ENCODE assay signal across 8 cellular contexts in the genomic region with DNA sequence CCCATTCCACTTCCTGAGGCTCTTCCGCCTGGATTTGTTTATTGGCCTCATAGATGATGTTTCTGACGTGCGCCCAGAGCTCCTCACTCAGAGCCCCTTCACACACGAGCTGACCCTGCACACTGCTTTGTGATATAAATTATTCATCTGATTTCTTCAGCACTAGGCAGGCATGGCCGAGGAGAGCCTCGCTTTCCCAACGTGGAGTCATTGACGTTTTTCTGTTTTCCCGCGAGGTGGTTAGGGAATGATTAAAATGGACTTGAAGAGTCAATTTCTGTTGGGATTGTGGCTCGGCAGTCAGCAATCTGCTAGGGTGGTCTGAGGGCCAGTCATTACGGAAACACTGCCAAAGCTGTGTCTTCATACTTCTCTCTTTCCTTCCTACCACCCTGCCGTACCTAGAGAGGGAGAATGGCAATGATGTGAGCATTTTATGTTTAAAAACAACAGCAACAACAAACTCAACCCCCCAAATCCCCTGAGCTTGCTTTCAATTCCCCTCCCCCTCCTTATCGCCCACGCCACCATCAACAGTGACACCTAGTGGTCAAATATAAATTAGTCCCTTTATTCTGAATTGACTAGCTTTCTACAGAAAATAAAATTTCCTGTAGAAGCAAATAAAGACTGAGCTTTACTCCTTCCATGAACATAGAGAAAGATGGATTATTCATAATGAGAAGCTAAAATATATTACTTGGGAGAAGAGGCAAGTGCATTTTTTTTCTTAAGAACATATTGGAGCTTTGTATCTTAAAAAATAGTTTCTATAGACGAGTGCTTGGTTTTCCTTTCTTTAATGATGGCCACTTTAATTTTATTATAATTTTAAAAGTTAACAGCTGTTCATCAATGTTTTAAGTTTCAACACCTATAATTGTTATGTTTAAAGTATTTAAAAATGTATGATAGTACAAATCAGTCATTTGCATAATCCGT.
DNase-seq lines count a peak whose midpoint lies in the region; ATAC-seq and TF ChIP-seq lines count a peak whose summit lies in the region.

No MANE protein-coding gene starts in this region.

- CTCF ChIA-PET in IMR-90 (lab: Yijun Ruan, JAX): interaction anchor here (0.6 to 2.6 kb wide), 26 partner anchors 10 to 1298 kb away, joined by 3 to 19 read pairs (median 3); a partner anchor contains a TSS
- CTCF ChIA-PET in OCI-LY7 (lab: Charles Lee; ENCODE audit: unreplicated experiment): interaction anchor here (0.6 to 1.1 kb wide), 2 partner anchors 21 to 99 kb away, joined by 3 to 6 read pairs; no protein-coding TSS in a partner anchor

- ATAC-seq in IMR-90 (ENCODE audit: low read depth) (peak; percentile 75), GM21619 (IDR thresholded peaks at IDR 0.05; ENCODE audit: unreplicated experiment) (no peak), HG02610 (IDR thresholded peaks at IDR 0.05; ENCODE audit: unreplicated experiment) (no peak)

- no peaks in the 10 kb centered on the region for H3K9me2 ChIP-seq in OCI-LY7 (ENCODE audit: insufficient read depth, low read length)

- no peaks in the 10 kb centered on the region for H4K20me1 ChIP-seq in IMR-90 (ENCODE audit: insufficient read depth, low read length)
- H4K20me1 ChIP-seq in OCI-LY7 (ENCODE audit: insufficient read depth, low read length): no peaks in the 10 kb centered on the region

- peak overlapping the region; percentile 16; the same call in 1 of the 3 replicates for H2BK15ac ChIP-seq in IMR-90 (ENCODE audit: low read depth, low read length)

- BruUV-seq in IMR-90 (replicated peaks; lab: Mats Ljungman, UMichigan) (no TSS peak), OCI-LY7 (replicated peaks; lab: Mats Ljungman, UMichigan) (no TSS peak)

- no peak overlapping the region for H2BK5ac ChIP-seq in IMR-90 (ENCODE audit: low read depth, low read length, poor library complexity, severe bottlenecking)

- H3K79me1 ChIP-seq in IMR-90 (ENCODE audit: low read depth in 1 of 2, low read length in 2 of 2): no peaks in the 10 kb centered on the region

- H3K27me3 ChIP-seq in GM06990 (replicated peaks; ENCODE audit: control insufficient read depth, insufficient read depth, low read length): no peaks in the 10 kb centered on the region; the same call in 1 of the 2 replicates
- peaks cover 16% of the 10 kb centered on the region for H3K27me3 ChIP-seq in IMR-90 (ENCODE audit: control insufficient read depth, insufficient read depth, low read length)

- peak overlapping the region; percentile 54 for H3K4ac ChIP-seq in IMR-90 (ENCODE audit: low read depth, low read length)

- no peak for DNase-seq in GM06990 (ENCODE audit: extremely low read depth, insufficient read length)
- peak; percentile 52 for DNase-seq in IMR-90
- peak; percentile 63 for DNase-seq in OCI-LY7 (ENCODE audit: low spot score)
- peak; percentile 13 for DNase-seq in activated naive CD8-positive, alpha-beta T cell treated with anti-CD3 and anti-CD28 coated beads for 36 hours
- DNase-seq in globus pallidus (ENCODE audit: low spot score): peak; percentile 53
- no peak for DNase-seq in osteocyte (ENCODE audit: extremely low spot score, unreplicated experiment)

- H3K4me2 ChIP-seq in IMR-90 (ENCODE audit: low read depth, low read length) (peak overlapping the region; percentile 83), OCI-LY7 (ENCODE audit: low read length) (peak overlapping the region; percentile 69)

- no peaks in the 10 kb centered on the region for H3K9me3 ChIP-seq in IMR-90 (ENCODE audit: control insufficient read depth, insufficient read depth, low read length)
- H3K9me3 ChIP-seq in OCI-LY7 (ENCODE audit: low read length): no peaks in the 10 kb centered on the region

- WGBS in IMR-90 (ENCODE audit: extremely low coverage in 2 of 2, insufficient read length in 1 of 2), 2 experiments: no CpG with 5 or more reads among the region's 17 CpGs

- dilution Hi-C loops in IMR-90 (cut with HindIII; ENCODE audit: low sequenced_read_pairs, unreplicated experiment): no loop called here

- H4K8ac ChIP-seq in IMR-90 (ENCODE audit: low read depth in 2 of 2, low read length in 2 of 2): peak overlapping the region; percentile 75 to 78; a peak in 3 of 4 replicates

- peak overlapping the region; percentile 44; the same call in 1 of the 2 replicates for H3K56ac ChIP-seq in IMR-90 (ENCODE audit: extremely low read depth, insufficient read depth, low read length)

- peak overlapping the region; percentile 79 for H3K4me3 Mint-ChIP-seq in activated naive CD8-positive, alpha-beta T cell treated with anti-CD3 and anti-CD28 coated beads for 36 hours
- H3K4me3 Mint-ChIP-seq in osteocyte (ENCODE audit: unreplicated experiment): peak overlapping the region; percentile 10

- intact Hi-C loops in IMR-90 (cut with micrococcal nuclease) (loop anchor here (1.0 to 2.0 kb wide), 4 partner anchors 84 to 427 kb away; no protein-coding TSS in a partner anchor), OCI-LY7 (cut with micrococcal nuclease; ENCODE audit: unreplicated experiment) (loop anchor here (5.0 kb wide), 1 partner anchor 427 kb away; a partner anchor contains a TSS)

- H3K4me3 ChIP-seq in GM06990 (replicated peaks; ENCODE audit: low read depth, low read length) (peak overlapping the region; percentile 44), IMR-90 (ENCODE audit: insufficient read depth, low read depth, low read length) (peak overlapping the region; percentile 38), OCI-LY7 (ENCODE audit: low read depth, low read length, poor library complexity, severe bottlenecking) (peak overlapping the region; percentile 52)

- peak overlapping the region; percentile 33 for H2AK9ac ChIP-seq in IMR-90 (replicated peaks; ENCODE audit: low read depth, low read length, poor library complexity)

- H3K79me2 ChIP-seq in OCI-LY7 (ENCODE audit: insufficient read depth, low read depth, low read length): no peaks in the 10 kb centered on the region

- peaks cover 3% of the 10 kb centered on the region; the same call in 1 of the 2 replicates for H3K9me1 ChIP-seq in IMR-90 (ENCODE audit: insufficient read depth, low read length)

- peak; percentile 60 for TF ChIP-seq CTCF in GM06990 (IDR thresholded peaks at IDR 0.05; ENCODE audit: insufficient read depth, low read length, poor library complexity, severe bottlenecking)
- peak; percentile 80 for TF ChIP-seq CTCF in IMR-90 (conservative IDR thresholded peaks at IDR 0.05; ENCODE audit: low read depth, low read length)
- peak; percentile 96 for TF ChIP-seq CTCF in OCI-LY7 (conservative IDR thresholded peaks at IDR 0.05; ENCODE audit: low read length)
- TF ChIP-seq CTCF in osteocyte (IDR thresholded peaks at IDR 0.05): peak; percentile 71

- no peak overlapping the region for H3K18ac ChIP-seq in IMR-90 (ENCODE audit: low read depth, low read length)

- H3K14ac ChIP-seq in IMR-90 (replicated peaks; ENCODE audit: low read depth, low read length): peak overlapping the region; percentile 33; the same call in 1 of the 2 replicates

- no peak overlapping the region for H3K27ac ChIP-seq in IMR-90 (ENCODE audit: insufficient read depth, low read length)
- no peak overlapping the region for H3K27ac ChIP-seq in OCI-LY7 (ENCODE audit: low read depth, low read length, poor library complexity, severe bottlenecking)

- H4K5ac ChIP-seq in IMR-90 (ENCODE audit: low read depth, low read length): no peak overlapping the region; the same call in 1 of the 2 replicates

- H3K4me1 ChIP-seq in IMR-90 (ENCODE audit: control insufficient read depth, insufficient read depth, low read length) (no peaks in the 10 kb centered on the region), OCI-LY7 (ENCODE audit: insufficient read depth, low read length, poor library complexity, severe bottlenecking) (peaks cover 6% of the 10 kb centered on the region)

- no peaks in the 10 kb centered on the region for H3K36me3 ChIP-seq in GM06990 (ENCODE audit: control insufficient read depth, insufficient read depth, low read length)
- H3K36me3 ChIP-seq in IMR-90 (ENCODE audit: control insufficient read depth, insufficient read depth, low read length): no peaks in the 10 kb centered on the region
- H3K36me3 ChIP-seq in OCI-LY7 (ENCODE audit: insufficient read depth, low read length): no peaks in the 10 kb centered on the region

- no peaks in the 10 kb centered on the region for H3K36me3 Mint-ChIP-seq in activated naive CD8-positive, alpha-beta T cell treated with anti-CD3 and anti-CD28 coated beads for 36 hours
- H3K36me3 Mint-ChIP-seq in osteocyte (ENCODE audit: unreplicated experiment): no peaks in the 10 kb centered on the region

- H2AFZ ChIP-seq in IMR-90 (replicated peaks; ENCODE audit: low read length, poor library complexity): peak overlapping the region; percentile 92
- H2AFZ ChIP-seq in OCI-LY7 (ENCODE audit: low read length): peak overlapping the region; percentile 96

- POLR2A ChIA-PET in IMR-90 (lab: Charles Lee; ENCODE audit: unreplicated experiment): no interaction called here
- POLR2A ChIA-PET in OCI-LY7 (lab: Charles Lee): interaction anchor here (0.5 to 1.2 kb wide), 5 partner anchors 19 to 422 kb away, joined by 3 to 7 read pairs (median 4); no protein-coding TSS in a partner anchor

- in situ Hi-C loops in IMR-90 (cut with MboI; ENCODE audit: low sequenced_read_pairs): loop anchor here (5.0 kb wide), 1 partner anchor 412 kb away; no protein-coding TSS in a partner anchor

- TF ChIP-seq RAD21 in IMR-90 (IDR thresholded peaks at IDR 0.05; ENCODE audit: low read length): peak; percentile 62

- no peak overlapping the region; the same call in 1 of the 2 replicates for H3K23ac ChIP-seq in IMR-90 (ENCODE audit: low read depth, low read length)

- H3K4me1 Mint-ChIP-seq in activated naive CD8-positive, alpha-beta T cell treated with anti-CD3 and anti-CD28 coated beads for 36 hours: peaks cover 9% of the 10 kb centered on the region
- H3K4me1 Mint-ChIP-seq in osteocyte (ENCODE audit: unreplicated experiment): no peaks in the 10 kb centered on the region

- no peaks in the 10 kb centered on the region for H3K9me3 Mint-ChIP-seq in activated naive CD8-positive, alpha-beta T cell treated with anti-CD3 and anti-CD28 coated beads for 36 hours
- no peaks in the 10 kb centered on the region for H3K9me3 Mint-ChIP-seq in osteocyte (ENCODE audit: unreplicated experiment)

- H2AK5ac ChIP-seq in IMR-90 (ENCODE audit: low read depth, low read length): no peak overlapping the region

- H3K9ac ChIP-seq in IMR-90 (ENCODE audit: low read depth, low read length): peak overlapping the region; percentile 1; the same call in 1 of the 2 replicates

- H2BK120ac ChIP-seq in IMR-90 (ENCODE audit: low read depth, low read length): peak overlapping the region; percentile 42; the same call in 1 of the 2 replicates

- peak overlapping the region; percentile 48 for H4K91ac ChIP-seq in IMR-90 (ENCODE audit: insufficient read depth, low read depth, low read length)

- H2BK20ac ChIP-seq in IMR-90 (ENCODE audit: low read depth, low read length): 0 out of 2 replicates have a peak overlapping the region, but pooled peaks have one; percentile 14

- no peak for TF ChIP-seq POLR2A in IMR-90 (IDR thresholded peaks at IDR 0.05; ENCODE audit: low read depth, low read length)

- no peak overlapping the region for H3K27ac Mint-ChIP-seq in activated naive CD8-positive, alpha-beta T cell treated with anti-CD3 and anti-CD28 coated beads for 36 hours
- H3K27ac Mint-ChIP-seq in osteocyte (ENCODE audit: unreplicated experiment): no peak overlapping the region

- peaks cover 54% of the 10 kb centered on the region for H3K27me3 Mint-ChIP-seq in activated naive CD8-positive, alpha-beta T cell treated with anti-CD3 and anti-CD28 coated beads for 36 hours
- H3K27me3 Mint-ChIP-seq in osteocyte (ENCODE audit: unreplicated experiment): peaks cover 50% of the 10 kb centered on the region

Comparison
In these comparisons a context has a peak if more than half of its experiments do, and no peak if none do; other contexts are left out.
1. DNase-seq: peak in IMR-90 (single experiment), OCI-LY7 (single experiment), activated naive CD8-positive, alpha-beta T cell treated with anti-CD3 and anti-CD28 coated beads for 36 hours (single experiment) and globus pallidus (single experiment); none in GM06990 (single experiment) and osteocyte (single experiment).
2. Peak in every context shown above with its lines, with median percentiles within 50 percentile points of each other: H3K4me3 ChIP-seq and CTCF ChIP-seq.